In genomic region chr17:42107597-42108576, GRCh38 we compare ENCODE assay signal across 8 cellular contexts. TPM values are rescaled to one million over a fixed set of nuclear protein-coding genes. Genes with fewer than 3 reads are reported as not detected.
DNase-seq lines count a peak whose midpoint lies in the region; ATAC-seq and TF ChIP-seq lines count a peak whose summit lies in the region.

No MANE protein-coding gene starts in this region.

- H3K9ac ChIP-seq in HUES64 (ENCODE audit: low read depth, low read length): peak overlapping the region; percentile 10; the same call in 1 of the 2 replicates

- H3K4me1 ChIP-seq in HUES64 (ENCODE audit: insufficient read depth, low read length): peaks cover 7% of the 10 kb centered on the region
- no peaks in the 10 kb centered on the region for H3K4me1 ChIP-seq in RWPE2 (ENCODE audit: insufficient read depth, poor library complexity, severe bottlenecking)
- peaks cover 2 to 28% (median 13%) of the 10 kb centered on the region in 9 donors for H3K4me1 ChIP-seq in heart right ventricle

- H3K4me3 ChIP-seq in HUES64 (ENCODE audit: low read length) (peak overlapping the region; percentile 52), RWPE2 (ENCODE audit: severe bottlenecking) (no peak overlapping the region), heart right ventricle (peak overlapping the region in 7 of 10 donors; percentile 4 to 49 (median 36)), retinal pigment epithelial cell (ENCODE audit: low read length) (peak overlapping the region; percentile 45)

- DNase-seq in Ammon's horn (ENCODE audit: low spot score) (peak; percentile 75), RWPE2 (ENCODE audit: low spot score) (no peak), activated gamma-delta T cell (lab: John Stamatoyannopoulos, UW) (peak; percentile 56), heart right ventricle (peak; percentile 56 to 79), retinal pigment epithelial cell (ENCODE audit: low read depth) (no peak), cortex of kidney (lab: John Stamatoyannopoulos, UW) (no peak)

- TF ChIP-seq CTCF in RWPE2 (IDR thresholded peaks at IDR 0.05; ENCODE audit: poor library complexity, severe bottlenecking) (no peak), heart right ventricle (IDR thresholded peaks at IDR 0.05) (no peak), retinal pigment epithelial cell (conservative IDR thresholded peaks at IDR 0.05; ENCODE audit: low read depth, low read length) (no peak)

- H3K27ac ChIP-seq in HUES64 (ENCODE audit: low read depth, low read length) (0 out of 2 replicates have a peak overlapping the region, but pooled peaks have one; percentile 1), RWPE2 (ENCODE audit: poor library complexity, severe bottlenecking) (no peak overlapping the region), heart right ventricle (no peak overlapping the region)

- H3K9me3 ChIP-seq in HUES64 (ENCODE audit: insufficient read depth, low read depth, low read length) (no peaks in the 10 kb centered on the region), RWPE2 (ENCODE audit: severe bottlenecking) (no peaks in the 10 kb centered on the region), heart right ventricle (no peaks in the 10 kb centered on the region)

- H3K36me3 ChIP-seq in HUES64 (ENCODE audit: insufficient read depth, low read length): no peaks in the 10 kb centered on the region
- H3K36me3 ChIP-seq in RWPE2 (ENCODE audit: low read depth): no peaks in the 10 kb centered on the region
- H3K36me3 ChIP-seq in heart right ventricle: peaks cover 0 to 81% (median 0%) of the 10 kb centered on the region in 9 donors

- ATAC-seq in GM19463 (IDR thresholded peaks at IDR 0.05; ENCODE audit: unreplicated experiment): peak; percentile 63
- peak; percentile 68 for ATAC-seq in RWPE2 (ENCODE audit: low read depth)
- peak; percentile 50 to 90 (median 66) for ATAC-seq in heart right ventricle

- intact Hi-C loops in heart right ventricle (cut with DNase I): loop anchor here in 1 of 10 donors (10.0 kb wide), 1 partner anchor 143 kb away; the partner anchor contains the start of gene CNP

- H3K27me3 ChIP-seq in HUES64 (ENCODE audit: insufficient read depth, low read length): no peaks in the 10 kb centered on the region
- H3K27me3 ChIP-seq in RWPE2 (ENCODE audit: insufficient read depth, poor library complexity, severe bottlenecking): no peaks in the 10 kb centered on the region
- H3K27me3 ChIP-seq in heart right ventricle: no peaks in the 10 kb centered on the region

- 27% methylated on average over 51 of the region's 51 CpGs for WGBS in HUES64
- WGBS in heart right ventricle, 2 donors: 50 to 62% methylated on average over 51 of the region's 51 CpGs

RNA-seq across cellular contexts. Expression of gene DHX58, which starts 4.6 kb away (rescaled TPM):
- 2.3 TPM for polyA plus RNA-seq in HUES64 (2013, experiment 1 of 2)
- 2.9 TPM for polyA plus RNA-seq in HUES64 (2013, experiment 2 of 2)
- 1 to 10 TPM; 2.2 to 8.4 (median 4.0) TPM for total RNA-seq in heart right ventricle
- 10 to 100 TPM in 1 of 2 donors, 1 to 10 TPM in 1; 3.4 to 16.9 TPM for polyA plus RNA-seq in heart right ventricle

RNA-seq across cellular contexts. Expression of gene ZNF385C, which starts 9.6 kb away (rescaled TPM):
- 3.4 TPM for polyA plus RNA-seq in HUES64 (2013, experiment 1 of 2)
- 4.6 TPM for polyA plus RNA-seq in HUES64 (2013, experiment 2 of 2)
- total RNA-seq in heart right ventricle: under 1 TPM in 9 of 10 donors, not detected in 1; 0.16 to 0.56 (median 0.24) TPM
- under 1 TPM; 0.09 to 0.29 TPM for polyA plus RNA-seq in heart right ventricle

RNA-seq across cellular contexts. Expression of gene KAT2A, which starts 13.3 kb away (rescaled TPM):
- polyA plus RNA-seq in HUES64 (2013, experiment 1 of 2): 21.3 TPM
- 22.0 TPM for polyA plus RNA-seq in HUES64 (2013, experiment 2 of 2)
- total RNA-seq in heart right ventricle: 10 to 100 TPM in 9 of 10 donors, 1 to 10 TPM in 1; 9.3 to 29.7 (median 13.3) TPM
- 100 to 1,000 TPM in 1 of 2 donors, 10 to 100 TPM in 1; 20.6 to 118 TPM for polyA plus RNA-seq in heart right ventricle

RNA-seq across cellular contexts. Expression of gene HSPB9, which starts 14.7 kb away (rescaled TPM):
- 0.20 TPM for polyA plus RNA-seq in HUES64 (2013, experiment 1 of 2)
- polyA plus RNA-seq in HUES64 (2013, experiment 2 of 2): 0.25 TPM
- under 1 TPM in 1 of 10 donors, not detected in 9; 0.23 TPM for total RNA-seq in heart right ventricle
- polyA plus RNA-seq in heart right ventricle: under 1 TPM; 0.01 to 0.29 TPM

RNA-seq across cellular contexts. Expression of gene RAB5C, which starts 46.9 kb away (rescaled TPM):
- polyA plus RNA-seq in HUES64 (2013, experiment 1 of 2): 70.8 TPM
- 74.8 TPM for polyA plus RNA-seq in HUES64 (2013, experiment 2 of 2)
- 10 to 100 TPM; 24.6 to 64.4 (median 35.3) TPM for total RNA-seq in heart right ventricle
- polyA plus RNA-seq in heart right ventricle: 10 to 100 TPM; 33.3 to 76.5 TPM

Comparison
In these comparisons a context has a peak if more than half of its experiments do, and no peak if none do; other contexts are left out.
1. DNase-seq: peak in Ammon's horn (single experiment), activated gamma-delta T cell (single experiment) and heart right ventricle (2 of 2); none in RWPE2 (single experiment), retinal pigment epithelial cell (single experiment) and cortex of kidney (single experiment).
2. Peak in every context shown above with its lines, with median percentiles within 50 percentile points of each other: ATAC-seq.